In the genomic region with DNA sequence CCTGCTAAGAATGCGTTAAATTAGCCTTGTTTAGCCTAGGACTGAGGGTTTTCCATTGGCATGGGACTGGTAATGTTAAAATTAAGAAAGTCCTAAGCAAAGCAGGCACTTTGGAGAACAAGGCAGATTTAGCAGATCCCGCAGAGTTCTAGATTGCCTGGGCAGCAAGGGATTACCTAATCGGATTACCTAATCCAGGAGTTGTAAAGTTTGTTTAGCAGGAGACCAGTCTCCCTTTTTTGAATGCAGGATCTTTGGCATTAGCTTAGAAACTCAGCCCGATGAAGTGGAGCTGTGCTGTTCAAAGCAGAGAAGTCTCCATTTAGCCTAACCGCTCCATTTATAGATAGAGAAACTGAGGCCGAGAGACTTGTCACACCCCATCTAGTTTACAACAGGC, we compare ENCODE assay signal across 8 cellular contexts.
"Had no signal": no experiment of that assay in that cellular context is flagged by ENCODE, and none has a peak within 500 bp of the region (broad histone marks: within the 10 kb centered on the region; RNA-seq: fewer than 3 reads in every experiment).

No MANE protein-coding gene starts in this region.

- DNase-seq: GDM1, GF-D8 had no signal

- H3K4me3 ChIP-seq: GM12878 had no signal

- ATAC-seq: GM12878 had no signal

- FAIRE-seq: G401.6, GM12878, GM12891, GM12892, GM18507, GM19239 had no signal
